In genomic region chr2:120398961-120399888, GRCh38 we compare ENCODE assay signal across 1 cellular context.
TF ChIP-seq lines count a peak whose summit lies in the region.

No MANE protein-coding gene starts in this region.

TF ChIP-seq in HepG2, 621 proteins besides CTCF, POLR2A, EP300 and RAD21 (continued from another document and continues in another):
- no peak; the same call in 1 of the 2 replicates for TF ChIP-seq BCL3 (CRISPR knock-in tag; IDR thresholded peaks at IDR 0.05)
- no peak for TF ChIP-seq ZNF513 (CRISPR knock-in tag; conservative IDR thresholded peaks at IDR 0.05)
- TF ChIP-seq HES4 (CRISPR knock-in tag; IDR thresholded peaks at IDR 0.05; ENCODE audit: borderline replicate concordance), result no peak; the same call in 1 of the 2 replicates
- TF ChIP-seq, protein P1, sequence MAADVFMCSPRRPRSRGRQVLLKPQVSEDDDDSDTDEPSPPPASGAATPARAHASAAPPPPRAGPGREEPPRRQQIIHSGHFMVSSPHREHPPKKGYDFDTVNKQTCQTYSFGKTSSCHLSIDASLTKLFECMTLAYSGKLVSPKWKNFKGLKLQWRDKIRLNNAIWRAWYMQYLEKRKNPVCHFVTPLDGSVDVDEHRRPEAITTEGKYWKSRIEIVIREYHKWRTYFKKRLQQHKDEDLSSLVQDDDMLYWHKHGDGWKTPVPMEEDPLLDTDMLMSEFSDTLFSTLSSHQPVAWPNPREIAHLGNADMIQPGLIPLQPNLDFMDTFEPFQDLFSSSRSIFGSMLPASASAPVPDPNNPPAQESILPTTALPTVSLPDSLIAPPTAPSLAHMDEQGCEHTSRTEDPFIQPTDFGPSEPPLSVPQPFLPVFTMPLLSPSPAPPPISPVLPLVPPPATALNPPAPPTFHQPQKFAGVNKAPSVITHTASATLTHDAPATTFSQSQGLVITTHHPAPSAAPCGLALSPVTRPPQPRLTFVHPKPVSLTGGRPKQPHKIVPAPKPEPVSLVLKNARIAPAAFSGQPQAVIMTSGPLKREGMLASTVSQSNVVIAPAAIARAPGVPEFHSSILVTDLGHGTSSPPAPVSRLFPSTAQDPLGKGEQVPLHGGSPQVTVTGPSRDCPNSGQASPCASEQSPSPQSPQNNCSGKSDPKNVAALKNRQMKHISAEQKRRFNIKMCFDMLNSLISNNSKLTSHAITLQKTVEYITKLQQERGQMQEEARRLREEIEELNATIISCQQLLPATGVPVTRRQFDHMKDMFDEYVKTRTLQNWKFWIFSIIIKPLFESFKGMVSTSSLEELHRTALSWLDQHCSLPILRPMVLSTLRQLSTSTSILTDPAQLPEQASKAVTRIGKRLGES (CRISPR knock-in tag; IDR thresholded peaks at IDR 0.05; ENCODE audit: borderline replicate concordance), result peak; percentile 22; the same call in 1 of the 2 replicates
- TF ChIP-seq ATM (IDR thresholded peaks at IDR 0.05; ENCODE audit: borderline replicate concordance), result no peak
- peak; percentile 94 for TF ChIP-seq ERF (CRISPR knock-in tag; IDR thresholded peaks at IDR 0.05)
- TF ChIP-seq ZSCAN21 (CRISPR knock-in tag; IDR thresholded peaks at IDR 0.05; ENCODE audit: borderline replicate concordance), result peak; percentile 56; the same call in 1 of the 2 replicates
- TF ChIP-seq, protein P2, sequence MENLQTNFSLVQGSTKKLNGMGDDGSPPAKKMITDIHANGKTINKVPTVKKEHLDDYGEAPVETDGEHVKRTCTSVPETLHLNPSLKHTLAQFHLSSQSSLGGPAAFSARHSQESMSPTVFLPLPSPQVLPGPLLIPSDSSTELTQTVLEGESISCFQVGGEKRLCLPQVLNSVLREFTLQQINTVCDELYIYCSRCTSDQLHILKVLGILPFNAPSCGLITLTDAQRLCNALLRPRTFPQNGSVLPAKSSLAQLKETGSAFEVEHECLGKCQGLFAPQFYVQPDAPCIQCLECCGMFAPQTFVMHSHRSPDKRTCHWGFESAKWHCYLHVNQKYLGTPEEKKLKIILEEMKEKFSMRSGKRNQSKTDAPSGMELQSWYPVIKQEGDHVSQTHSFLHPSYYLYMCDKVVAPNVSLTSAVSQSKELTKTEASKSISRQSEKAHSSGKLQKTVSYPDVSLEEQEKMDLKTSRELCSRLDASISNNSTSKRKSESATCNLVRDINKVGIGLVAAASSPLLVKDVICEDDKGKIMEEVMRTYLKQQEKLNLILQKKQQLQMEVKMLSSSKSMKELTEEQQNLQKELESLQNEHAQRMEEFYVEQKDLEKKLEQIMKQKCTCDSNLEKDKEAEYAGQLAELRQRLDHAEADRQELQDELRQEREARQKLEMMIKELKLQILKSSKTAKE (CRISPR knock-in tag; IDR thresholded peaks at IDR 0.05; ENCODE audit: borderline replicate concordance), result peak; percentile 67; the same call in 1 of the 2 replicates
- peak; percentile 90 for TF ChIP-seq CCDC6 (CRISPR knock-in tag; IDR thresholded peaks at IDR 0.05)
- TF ChIP-seq, protein P3, sequence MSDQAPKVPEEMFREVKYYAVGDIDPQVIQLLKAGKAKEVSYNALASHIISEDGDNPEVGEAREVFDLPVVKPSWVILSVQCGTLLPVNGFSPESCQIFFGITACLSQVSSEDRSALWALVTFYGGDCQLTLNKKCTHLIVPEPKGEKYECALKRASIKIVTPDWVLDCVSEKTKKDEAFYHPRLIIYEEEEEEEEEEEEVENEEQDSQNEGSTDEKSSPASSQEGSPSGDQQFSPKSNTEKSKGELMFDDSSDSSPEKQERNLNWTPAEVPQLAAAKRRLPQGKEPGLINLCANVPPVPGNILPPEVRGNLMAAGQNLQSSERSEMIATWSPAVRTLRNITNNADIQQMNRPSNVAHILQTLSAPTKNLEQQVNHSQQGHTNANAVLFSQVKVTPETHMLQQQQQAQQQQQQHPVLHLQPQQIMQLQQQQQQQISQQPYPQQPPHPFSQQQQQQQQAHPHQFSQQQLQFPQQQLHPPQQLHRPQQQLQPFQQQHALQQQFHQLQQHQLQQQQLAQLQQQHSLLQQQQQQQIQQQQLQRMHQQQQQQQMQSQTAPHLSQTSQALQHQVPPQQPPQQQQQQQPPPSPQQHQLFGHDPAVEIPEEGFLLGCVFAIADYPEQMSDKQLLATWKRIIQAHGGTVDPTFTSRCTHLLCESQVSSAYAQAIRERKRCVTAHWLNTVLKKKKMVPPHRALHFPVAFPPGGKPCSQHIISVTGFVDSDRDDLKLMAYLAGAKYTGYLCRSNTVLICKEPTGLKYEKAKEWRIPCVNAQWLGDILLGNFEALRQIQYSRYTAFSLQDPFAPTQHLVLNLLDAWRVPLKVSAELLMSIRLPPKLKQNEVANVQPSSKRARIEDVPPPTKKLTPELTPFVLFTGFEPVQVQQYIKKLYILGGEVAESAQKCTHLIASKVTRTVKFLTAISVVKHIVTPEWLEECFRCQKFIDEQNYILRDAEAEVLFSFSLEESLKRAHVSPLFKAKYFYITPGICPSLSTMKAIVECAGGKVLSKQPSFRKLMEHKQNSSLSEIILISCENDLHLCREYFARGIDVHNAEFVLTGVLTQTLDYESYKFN (CRISPR knock-in tag; conservative IDR thresholded peaks at IDR 0.05), result peak; percentile 87
- no peak for TF ChIP-seq KDM5A (IDR thresholded peaks at IDR 0.05; ENCODE audit: borderline replicate concordance, low read length)
- peak; percentile 70 for TF ChIP-seq HIVEP1 (CRISPR knock-in tag; IDR thresholded peaks at IDR 0.05)
- no peak for TF ChIP-seq HNF4G (IDR thresholded peaks at IDR 0.05; ENCODE audit: borderline replicate concordance, low read depth, low read length)
- TF ChIP-seq HNF4G (CRISPR knock-in tag; IDR thresholded peaks at IDR 0.05; ENCODE audit: borderline replicate concordance, low read depth), result no peak; the same call in 1 of the 2 replicates
- TF ChIP-seq IRF2 (CRISPR knock-in tag; IDR thresholded peaks at IDR 0.05), result peak; percentile 70
- TF ChIP-seq ZNF724P (CRISPR knock-in tag; IDR thresholded peaks at IDR 0.05; ENCODE audit: borderline replicate concordance), result 0 out of 2 replicates have a peak, but pooled peaks have one; percentile 34
- no peak for TF ChIP-seq MAFG (CRISPR knock-in tag; IDR thresholded peaks at IDR 0.05)
- TF ChIP-seq NR2F6 (IDR thresholded peaks at IDR 0.05), result peak; percentile 62
- TF ChIP-seq NR2F6 (CRISPR knock-in tag; IDR thresholded peaks at IDR 0.05), result peak; percentile 84
- TF ChIP-seq ZNF530 (CRISPR knock-in tag; IDR thresholded peaks at IDR 0.05; ENCODE audit: low read depth), result no peak
- no peak; the same call in 1 of the 2 replicates for TF ChIP-seq ZNF616 (CRISPR knock-in tag; IDR thresholded peaks at IDR 0.05; ENCODE audit: low read depth)
- no peak for TF ChIP-seq ZNF879 (CRISPR knock-in tag; IDR thresholded peaks at IDR 0.05)
- no peak for TF ChIP-seq KLF13 (CRISPR knock-in tag; IDR thresholded peaks at IDR 0.05)
- no peak for TF ChIP-seq E2F5 (CRISPR knock-in tag; conservative IDR thresholded peaks at IDR 0.05)
- TF ChIP-seq, protein P4, sequence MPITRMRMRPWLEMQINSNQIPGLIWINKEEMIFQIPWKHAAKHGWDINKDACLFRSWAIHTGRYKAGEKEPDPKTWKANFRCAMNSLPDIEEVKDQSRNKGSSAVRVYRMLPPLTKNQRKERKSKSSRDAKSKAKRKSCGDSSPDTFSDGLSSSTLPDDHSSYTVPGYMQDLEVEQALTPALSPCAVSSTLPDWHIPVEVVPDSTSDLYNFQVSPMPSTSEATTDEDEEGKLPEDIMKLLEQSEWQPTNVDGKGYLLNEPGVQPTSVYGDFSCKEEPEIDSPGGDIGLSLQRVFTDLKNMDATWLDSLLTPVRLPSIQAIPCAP (CRISPR knock-in tag; IDR thresholded peaks at IDR 0.05; ENCODE audit: low read depth), result no peak
- TF ChIP-seq SMYD3 (CRISPR knock-in tag; IDR thresholded peaks at IDR 0.05), result no peak
- no peak for TF ChIP-seq MLLT10 (CRISPR knock-in tag; IDR thresholded peaks at IDR 0.05)
- 0 out of 2 replicates have a peak, but pooled peaks have one; percentile 72 for TF ChIP-seq ETV6 (CRISPR knock-in tag; conservative IDR thresholded peaks at IDR 0.05)
- TF ChIP-seq ZNF224 (CRISPR knock-in tag; IDR thresholded peaks at IDR 0.05), result no peak
- TF ChIP-seq ZNF225 (CRISPR knock-in tag; IDR thresholded peaks at IDR 0.05), result no peak
- peak; percentile 81; the same call in 1 of the 3 replicates for TF ChIP-seq MXI1 (IDR thresholded peaks at IDR 0.05; ENCODE audit: borderline replicate concordance, low read depth, low read length)
- TF ChIP-seq ZNF280B (CRISPR knock-in tag; IDR thresholded peaks at IDR 0.05; ENCODE audit: borderline replicate concordance), result no peak
- TF ChIP-seq ZSCAN29 (CRISPR knock-in tag; conservative IDR thresholded peaks at IDR 0.05), result peak; percentile 50; the same call in 1 of the 2 replicates
- TF ChIP-seq ZNF263 (CRISPR knock-in tag; IDR thresholded peaks at IDR 0.05), result peak; percentile 89
- no peak for TF ChIP-seq NFE2L2 (IDR thresholded peaks at IDR 0.05; ENCODE audit: low read length)
- TF ChIP-seq ZNF20 (CRISPR knock-in tag; IDR thresholded peaks at IDR 0.05), result no peak
- peak; percentile 83 for TF ChIP-seq ZNF501 (CRISPR knock-in tag; IDR thresholded peaks at IDR 0.05)
- TF ChIP-seq, protein P5, sequence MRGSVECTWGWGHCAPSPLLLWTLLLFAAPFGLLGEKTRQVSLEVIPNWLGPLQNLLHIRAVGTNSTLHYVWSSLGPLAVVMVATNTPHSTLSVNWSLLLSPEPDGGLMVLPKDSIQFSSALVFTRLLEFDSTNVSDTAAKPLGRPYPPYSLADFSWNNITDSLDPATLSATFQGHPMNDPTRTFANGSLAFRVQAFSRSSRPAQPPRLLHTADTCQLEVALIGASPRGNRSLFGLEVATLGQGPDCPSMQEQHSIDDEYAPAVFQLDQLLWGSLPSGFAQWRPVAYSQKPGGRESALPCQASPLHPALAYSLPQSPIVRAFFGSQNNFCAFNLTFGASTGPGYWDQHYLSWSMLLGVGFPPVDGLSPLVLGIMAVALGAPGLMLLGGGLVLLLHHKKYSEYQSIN (CRISPR knock-in tag; IDR thresholded peaks at IDR 0.05; ENCODE audit: borderline replicate concordance), result no peak
- no peak for TF ChIP-seq ARNT (IDR thresholded peaks at IDR 0.05)
- TF ChIP-seq, protein P6, sequence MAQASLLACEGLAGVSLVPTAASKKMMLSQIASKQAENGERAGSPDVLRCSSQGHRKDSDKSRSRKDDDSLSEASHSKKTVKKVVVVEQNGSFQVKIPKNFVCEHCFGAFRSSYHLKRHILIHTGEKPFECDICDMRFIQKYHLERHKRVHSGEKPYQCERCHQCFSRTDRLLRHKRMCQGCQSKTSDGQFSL (CRISPR knock-in tag; IDR thresholded peaks at IDR 0.05), result no peak
- no peak for TF ChIP-seq ZMAT5 (CRISPR knock-in tag; IDR thresholded peaks at IDR 0.05; ENCODE audit: borderline replicate concordance, low read depth)
- no peak for TF ChIP-seq ZNF652 (CRISPR knock-in tag; IDR thresholded peaks at IDR 0.05; ENCODE audit: borderline replicate concordance, low read depth)
- no peak for TF ChIP-seq ZNF460 (CRISPR knock-in tag; IDR thresholded peaks at IDR 0.05; ENCODE audit: borderline replicate concordance)
- TF ChIP-seq, protein P7, sequence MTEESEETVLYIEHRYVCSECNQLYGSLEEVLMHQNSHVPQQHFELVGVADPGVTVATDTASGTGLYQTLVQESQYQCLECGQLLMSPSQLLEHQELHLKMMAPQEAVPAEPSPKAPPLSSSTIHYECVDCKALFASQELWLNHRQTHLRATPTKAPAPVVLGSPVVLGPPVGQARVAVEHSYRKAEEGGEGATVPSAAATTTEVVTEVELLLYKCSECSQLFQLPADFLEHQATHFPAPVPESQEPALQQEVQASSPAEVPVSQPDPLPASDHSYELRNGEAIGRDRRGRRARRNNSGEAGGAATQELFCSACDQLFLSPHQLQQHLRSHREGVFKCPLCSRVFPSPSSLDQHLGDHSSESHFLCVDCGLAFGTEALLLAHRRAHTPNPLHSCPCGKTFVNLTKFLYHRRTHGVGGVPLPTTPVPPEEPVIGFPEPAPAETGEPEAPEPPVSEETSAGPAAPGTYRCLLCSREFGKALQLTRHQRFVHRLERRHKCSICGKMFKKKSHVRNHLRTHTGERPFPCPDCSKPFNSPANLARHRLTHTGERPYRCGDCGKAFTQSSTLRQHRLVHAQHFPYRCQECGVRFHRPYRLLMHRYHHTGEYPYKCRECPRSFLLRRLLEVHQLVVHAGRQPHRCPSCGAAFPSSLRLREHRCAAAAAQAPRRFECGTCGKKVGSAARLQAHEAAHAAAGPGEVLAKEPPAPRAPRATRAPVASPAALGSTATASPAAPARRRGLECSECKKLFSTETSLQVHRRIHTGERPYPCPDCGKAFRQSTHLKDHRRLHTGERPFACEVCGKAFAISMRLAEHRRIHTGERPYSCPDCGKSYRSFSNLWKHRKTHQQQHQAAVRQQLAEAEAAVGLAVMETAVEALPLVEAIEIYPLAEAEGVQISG (CRISPR knock-in tag; IDR thresholded peaks at IDR 0.05), result peak; percentile 63
